Comparison of ENCODE assay signal across 19 cellular contexts in genomic region chr10:17010363-17011145, GRCh38.
DNase-seq lines count a peak whose midpoint lies in the region; ATAC-seq and TF ChIP-seq lines count a peak whose summit lies in the region.
"Had no signal": no experiment of that assay in that cellular context is flagged by ENCODE, and none has a peak within 500 bp of the region (broad histone marks: within the 10 kb centered on the region; RNA-seq: fewer than 3 reads in every experiment).

No MANE protein-coding gene starts in this region.

- no peak for TF ChIP-seq EP300 in upper lobe of left lung (IDR thresholded peaks at IDR 0.05)

- no peak for ATAC-seq in left cardiac atrium
- peak in 1 of 2 donors; percentile 90 for ATAC-seq in upper lobe of left lung (ENCODE audit: low FRiP score in 2 of 2)
- ATAC-seq in GM19467 (IDR thresholded peaks at IDR 0.05; ENCODE audit: unreplicated experiment): no peak
- ATAC-seq: effector memory CD8-positive, alpha-beta T cell; stimulated activated naive B cell treated with anti-CD40 and anti-IgM and Interleukin-4, amounts not matched to agents 10 μg/mL and 1 μg/mL and 100 μg/mL, for 72 hours; T-helper 17 cell had no signal

- H3K27me3 ChIP-seq in cardiac muscle cell (no peaks in the 10 kb centered on the region), rectal smooth muscle tissue (ENCODE audit: control insufficient read depth, insufficient read depth, low read length) (no peaks in the 10 kb centered on the region), upper lobe of left lung (no peaks in the 10 kb centered on the region), dorsolateral prefrontal cortex (no peaks in the 10 kb centered on the region)

- H3K36me3 ChIP-seq in cardiac muscle cell (no peaks in the 10 kb centered on the region), rectal smooth muscle tissue (ENCODE audit: control insufficient read depth, insufficient read depth, low read length) (no peaks in the 10 kb centered on the region), upper lobe of left lung (no peaks in the 10 kb centered on the region)

- TF ChIP-seq CTCF in cardiac muscle cell (IDR thresholded peaks at IDR 0.05; ENCODE audit: low read depth, low read length) (no peak), upper lobe of left lung (IDR thresholded peaks at IDR 0.05) (no peak), dorsolateral prefrontal cortex (IDR thresholded peaks at IDR 0.05 in 54 of 56, conservative IDR thresholded peaks at IDR 0.05 in 2 of 56; ENCODE audit: low read depth in 1 of 56, partially characterized antibody in 56 of 56) (no peak)

- intact Hi-C loops in left cardiac atrium (cut with DNase I): no loop called here
- intact Hi-C loops in dorsolateral prefrontal cortex (cut with DNase I): no loop called here

- no peak overlapping the region for H3K9ac ChIP-seq in rectal smooth muscle tissue (ENCODE audit: low read length)

- TF ChIP-seq POLR2A in upper lobe of left lung (IDR thresholded peaks at IDR 0.05): no peak

- H3K4me1 ChIP-seq in cardiac muscle cell (ENCODE audit: low read depth) (no peaks in the 10 kb centered on the region), rectal smooth muscle tissue (ENCODE audit: control insufficient read depth, insufficient read depth, low read length) (peaks cover 3% of the 10 kb centered on the region), upper lobe of left lung (peaks cover 41 to 58% (median 48%) of the 10 kb centered on the region in 4 donors)

- H3K27ac ChIP-seq in cardiac muscle cell (peak overlapping the region; percentile 82), rectal smooth muscle tissue (ENCODE audit: low read depth, low read length) (peak overlapping the region; percentile 37), upper lobe of left lung (peak overlapping the region; percentile 68 to 85 (median 76)), substantia nigra (ENCODE audit: low read depth, low read length, poor library complexity, severe bottlenecking) (no peak overlapping the region), dorsolateral prefrontal cortex (no peak overlapping the region)
- H3K27ac ChIP-seq: VCaP had no signal

- H3K4me3 ChIP-seq in cardiac muscle cell (no peak overlapping the region), rectal smooth muscle tissue (ENCODE audit: low read length) (no peak overlapping the region), upper lobe of left lung (no peak overlapping the region), dorsolateral prefrontal cortex (no peak overlapping the region)

- 64 to 74% methylated on average over 2 of the region's 2 CpGs for WGBS in upper lobe of left lung, 2 donors

- H3K9me3 ChIP-seq in cardiac muscle cell (ENCODE audit: low read depth) (no peaks in the 10 kb centered on the region), upper lobe of left lung (no peaks in the 10 kb centered on the region)

- peak in 1 of 2 donors; percentile 65 for DNase-seq in cardiac muscle cell (ENCODE audit: low read depth in 1 of 2, low spot score in 1 of 2)
- no peak for DNase-seq in left cardiac atrium
- peak; percentile 94 for DNase-seq in foreskin melanocyte
- no peak for DNase-seq in upper lobe of left lung
- DNase-seq in substantia nigra (lab: John Stamatoyannopoulos, UW): no peak
- no peak for DNase-seq in dorsolateral prefrontal cortex
- DNase-seq: activated CD4-positive, alpha-beta T cell treated with anti-CD3 and anti-CD28 coated beads, Interleukin-2, amount 50 U/mL, for 4 hours; activated gamma-delta T cell treated with Interleukin-2 at 50 U/mL for 16 hours; amniotic stem cell; effector memory CD8-positive, alpha-beta T cell; hippocampal formation; Kasumi-1; NCI-H526; SHP77 treated with DMSO at 0.1 percent for 48 hours; stimulated activated naive B cell treated with anti-CD40 and anti-IgM and Interleukin-4, amounts not matched to agents 10 μg/mL and 1 μg/mL and 100 μg/mL, for 72 hours; T-helper 17 cell had no signal

Comparison
In these comparisons a context has a peak if more than half of its experiments do, and no peak if none do; other contexts are left out.
1. H3K27ac ChIP-seq: peak in cardiac muscle cell (single experiment), rectal smooth muscle tissue (single experiment) and upper lobe of left lung (4 of 4); none in substantia nigra (single experiment) and dorsolateral prefrontal cortex (0 of 59).